Comparison of ENCODE assay signal across 12 cellular contexts in the genomic region with DNA sequence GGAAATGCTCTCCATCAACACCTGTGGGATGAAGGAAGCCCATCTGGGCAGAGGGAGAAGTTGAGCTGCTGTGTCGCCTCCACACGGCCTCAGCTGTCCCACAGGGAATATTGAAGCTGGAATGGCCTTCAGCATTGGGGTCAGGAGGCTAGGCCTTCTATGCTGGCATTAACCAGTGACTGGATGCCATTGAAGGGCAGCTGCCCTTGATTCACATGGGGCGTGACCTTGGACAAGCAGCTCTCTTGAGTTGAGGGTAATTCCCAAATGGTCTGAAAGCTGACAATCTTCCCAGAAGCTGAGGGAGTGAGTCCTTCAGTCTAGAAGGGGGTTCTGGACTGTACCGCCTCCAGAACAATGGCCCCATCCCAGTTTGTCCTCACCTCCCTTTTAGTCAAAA. TPM values are rescaled to one million over a fixed set of nuclear protein-coding genes. Genes with fewer than 3 reads are reported as not detected.
A peak's percentile ranks its signal among the peaks of the same experiment; 100 is the strongest.
DNase-seq lines count a peak whose midpoint lies in the region; ATAC-seq, FAIRE-seq and TF ChIP-seq lines count a peak whose summit lies in the region.
"Had no signal": no experiment of that assay in that cellular context is flagged by ENCODE, and none has a peak within 500 bp of the region (broad histone marks: within the 10 kb centered on the region; RNA-seq: fewer than 3 reads in every experiment).

No MANE protein-coding gene starts in this region.

- intact Hi-C loops in K562 (cut with micrococcal nuclease) (no loop called here), vagina (cut with DNase I) (loop anchor here (5.0 kb wide), 1 partner anchor 33 kb away; no protein-coding TSS in a partner anchor)

- FAIRE-seq in K562 (lab: Jason Lieb, UNC) = no peak
- FAIRE-seq: HTR-8/SVneo had no signal

- H3K9me3 Mint-ChIP-seq in stimulated activated naive CD8-positive, alpha-beta T cell treated with anti-CD3 and anti-CD28 coated beads, Interleukin-15, Interleukin-2, amounts not matched to agents 100 ng/mL and 50 ng/mL, for 24 hours = no peaks in the 10 kb centered on the region
- H3K9me3 Mint-ChIP-seq in naive B cell = no peaks in the 10 kb centered on the region

- TF ChIP-seq POLR2A in K562 (conservative IDR thresholded peaks at IDR 0.05) = no peak
- no peak for TF ChIP-seq POLR2A in vagina (IDR thresholded peaks at IDR 0.05)

- H3K4me1 Mint-ChIP-seq in stimulated activated naive CD8-positive, alpha-beta T cell treated with anti-CD3 and anti-CD28 coated beads, Interleukin-15, Interleukin-2, amounts not matched to agents 100 ng/mL and 50 ng/mL, for 24 hours (ENCODE audit: low read depth) = peaks cover 60% of the 10 kb centered on the region
- H3K4me1 Mint-ChIP-seq in naive B cell = peaks cover 37 to 67% (median 50%) of the 10 kb centered on the region in 3 donors

- in situ Hi-C loops in K562 (cut with MboI) = no loop called here

- peaks cover 22 to 52% of the 10 kb centered on the region in 2 experiments for H3K4me1 ChIP-seq in K562 (replicated peaks in 1 of 2; ENCODE audit: control insufficient read depth in 2 of 2, insufficient read depth in 2 of 2, low read length in 2 of 2)
- H3K4me1 ChIP-seq in vagina = peaks cover 87% of the 10 kb centered on the region
- peaks cover 20% of the 10 kb centered on the region for H3K4me1 ChIP-seq in SJCRH30

- no peaks in the 10 kb centered on the region for H4K20me1 ChIP-seq in K562 (replicated peaks; ENCODE audit: control insufficient read depth, insufficient read depth, low read length)

- H3K4me3 Mint-ChIP-seq in stimulated activated naive CD8-positive, alpha-beta T cell treated with anti-CD3 and anti-CD28 coated beads, Interleukin-15, Interleukin-2, amounts not matched to agents 100 ng/mL and 50 ng/mL, for 24 hours = peak overlapping the region; percentile 91
- peak overlapping the region in 7 of 8 donors; percentile 95 to 97 (median 96) for H3K4me3 Mint-ChIP-seq in naive B cell

- TF ChIP-seq CTCF in K562 (IDR thresholded peaks at IDR 0.05 in 2 of 3, conservative IDR thresholded peaks at IDR 0.05 in 1 of 3; ENCODE audit: insufficient read depth in 2 of 3, low read depth in 1 of 3, low read length in 3 of 3) (no peak), vagina (IDR thresholded peaks at IDR 0.05) (no peak)

- H3K9me3 ChIP-seq in K562 (replicated peaks; ENCODE audit: control insufficient read depth, insufficient read depth, low read depth, low read length) (no peaks in the 10 kb centered on the region), vagina (no peaks in the 10 kb centered on the region), SJCRH30 (replicated peaks) (no peaks in the 10 kb centered on the region)

- CTCF ChIA-PET in K562 (lab: Yijun Ruan, JAX; ENCODE audit: low intra/inter-chr PET ratio) = no interaction called here

- H3K27me3 ChIP-seq in K562 (ENCODE audit: control insufficient read depth in 2 of 2, insufficient read depth in 2 of 2, low read length in 2 of 2) (no peaks in the 10 kb centered on the region), vagina (no peaks in the 10 kb centered on the region), SJCRH30 (no peaks in the 10 kb centered on the region)

- DNase-seq in stimulated activated naive CD8-positive, alpha-beta T cell treated with anti-CD3 and anti-CD28 coated beads, Interleukin-15, Interleukin-2, amounts not matched to agents 100 U/mL and 50 U/mL, for 24 hours = no peak
- no peak for DNase-seq in K562 (ENCODE audit: extremely low read depth in 1 of 4, low spot score in 3 of 4)
- DNase-seq in naive B cell = no peak
- DNase-seq in vagina (ENCODE audit: extremely low spot score in 2 of 2) = no peak
- no peak for DNase-seq in SJCRH30
- DNase-seq: activated effector memory CD4-positive, alpha-beta T cell treated with anti-CD3 and anti-CD28 coated beads, Interleukin-2, amount 50 U/mL, for 16 hours; DMS79 treated with DMSO at 0.1 percent for 48 hours; stimulated activated CD4-positive, alpha-beta T cell treated with anti-CD3 and anti-CD28 coated beads, Interleukin-2, amount 100 ng/mL, for 48 hours had no signal

- H3K9me1 ChIP-seq in K562 (ENCODE audit: control insufficient read depth, insufficient read depth, low read length) = no peaks in the 10 kb centered on the region

- H3K36me3 ChIP-seq in K562 (ENCODE audit: control insufficient read depth, insufficient read depth, low read length) (no peaks in the 10 kb centered on the region), vagina (peaks cover 0 to 29% of the 10 kb centered on the region in 2 donors), SJCRH30 (peaks cover 15% of the 10 kb centered on the region)

- no peaks in the 10 kb centered on the region for H3K79me2 ChIP-seq in K562 (ENCODE audit: control insufficient read depth, insufficient read depth, low read length)

- H3K9ac ChIP-seq in K562 (ENCODE audit: insufficient read depth in 1 of 2, low read depth in 2 of 2, low read length in 2 of 2) = peak overlapping the region; percentile 69 to 85; a peak in 2 of 4 replicates

- H3K27me3 Mint-ChIP-seq in stimulated activated naive CD8-positive, alpha-beta T cell treated with anti-CD3 and anti-CD28 coated beads, Interleukin-15, Interleukin-2, amounts not matched to agents 100 ng/mL and 50 ng/mL, for 24 hours = no peaks in the 10 kb centered on the region
- no peaks in the 10 kb centered on the region for H3K27me3 Mint-ChIP-seq in naive B cell

- no peak overlapping the region for H3K4me3 ChIP-seq in K562
- H3K4me3 ChIP-seq in vagina = peak overlapping the region in 1 of 2 donors; percentile 52
- H3K4me3 ChIP-seq in SJCRH30 = no peak overlapping the region

- H3K36me3 Mint-ChIP-seq in stimulated activated naive CD8-positive, alpha-beta T cell treated with anti-CD3 and anti-CD28 coated beads, Interleukin-15, Interleukin-2, amounts not matched to agents 100 ng/mL and 50 ng/mL, for 24 hours (ENCODE audit: low read depth) = peaks cover 37% of the 10 kb centered on the region
- H3K36me3 Mint-ChIP-seq in naive B cell = peaks cover 0 to 6% of the 10 kb centered on the region in 2 donors

- TF ChIP-seq RAD21 in K562 (CRISPR knock-in tag; conservative IDR thresholded peaks at IDR 0.05 in 1 of 2, IDR thresholded peaks at IDR 0.05 in 1 of 2) = no peak

- H3K27ac ChIP-seq in K562 (ENCODE audit: extremely low read depth, low read depth, low read length) (peak overlapping the region; percentile 77; the same call in 2 of the 3 replicates), vagina (peak overlapping the region; percentile 92), SJCRH30 (no peak overlapping the region; the same call in 1 of the 2 replicates)

- no peak for TF ChIP-seq EP300 in K562 (IDR thresholded peaks at IDR 0.05; ENCODE audit: low read length)

- WGBS in K562 (ENCODE audit: insufficient coverage, low coverage, missing lambda C conversion rate) = 85% methylated on average over 4 of the region's 4 CpGs

- H3K4me2 ChIP-seq in K562 (ENCODE audit: insufficient read depth, low read length) = peak overlapping the region; percentile 78

- peak overlapping the region; percentile 80; the same call in 1 of the 2 replicates for H2AFZ ChIP-seq in K562 (ENCODE audit: low read depth, low read length)

- ATAC-seq in stimulated activated naive CD8-positive, alpha-beta T cell treated with anti-CD3 and anti-CD28 coated beads, Interleukin-15, Interleukin-2, amounts not matched to agents 100 U/mL and 50 U/mL, for 24 hours = no peak
- no peak for ATAC-seq in K562
- ATAC-seq in naive B cell (ENCODE audit: low read depth in 2 of 2) = no peak
- ATAC-seq in HG03045 (IDR thresholded peaks at IDR 0.05; ENCODE audit: unreplicated experiment) = no peak
- no peak for ATAC-seq in GM21381 (IDR thresholded peaks at IDR 0.05; ENCODE audit: unreplicated experiment)

- BruUV-seq in K562 (replicated peaks; lab: Mats Ljungman, UMichigan) = no TSS peak

- POLR2A ChIA-PET in K562 (lab: Yijun Ruan, JAX) = no interaction called here

- H3K27ac Mint-ChIP-seq in stimulated activated naive CD8-positive, alpha-beta T cell treated with anti-CD3 and anti-CD28 coated beads, Interleukin-15, Interleukin-2, amounts not matched to agents 100 ng/mL and 50 ng/mL, for 24 hours = peak overlapping the region; percentile 93
- peak overlapping the region in 5 of 6 donors; percentile 93 to 100 (median 99) for H3K27ac Mint-ChIP-seq in naive B cell

RNA-seq across cellular contexts. Expression of a gene that starts 6.7 kb away (rescaled TPM):
- total RNA-seq in K562 (2011; cell fraction: chromatin; rRNA removed; ENCODE audit: low replicate concordance) = 3.7 and 11.5 TPM in 2 replicates
- total RNA-seq in K562 (2011; cell fraction: nucleolus; rRNA removed) = 6.4 and 6.8 TPM in 2 replicates
- total RNA-seq in K562 (2011; cell fraction: nucleoplasm; rRNA removed) = 2.5 and 7.1 TPM in 2 replicates
- total RNA-seq in K562 (2014; rRNA removed) = 1.1 TPM in 2 replicates
- 0.07 TPM in 1 of 2 replicates, not detected in the other for total RNA-seq in K562 (2014; rRNA removed; fragmentation: Illumina TruSeq; extraction: Trizol)
- total RNA-seq in K562 (2015; rRNA removed; fragmentation: Illumina TruSeq; extraction: Trizol) = 0.33 and 0.72 TPM in 2 replicates
- total RNA-seq in K562 (2021) = 1.9 and 2.4 TPM in 2 replicates
- polyA plus RNA-seq in K562 (2011; rRNA removed) = 0.28 and 1.2 TPM in 2 replicates
- 0.43 and 2.4 TPM in 2 replicates for polyA plus RNA-seq in K562 (2011; cell fraction: cytosol; rRNA removed)
- polyA plus RNA-seq in K562 (2011; cell fraction: nucleus; rRNA removed) = 5.5 and 6.5 TPM in 2 replicates
- polyA plus RNA-seq in K562 (2012) = 2.5 and 9.1 TPM in 2 replicates
- 0.67 and 0.93 TPM in 2 replicates for polyA plus RNA-seq in K562 (2014; fragmentation: Illumina TruSeq; extraction: Trizol)
- polyA plus RNA-seq in K562 (2014; fragmentation: Nextera tagmentation; extraction: Ambion mirVana) = under 1 TPM in 1 of 2 experiments, not detected in 1; 0.03 TPM
- 0.97 and 2.4 TPM in 2 replicates for polyA plus RNA-seq in K562 (2014; rRNA removed)
- polyA minus RNA-seq in K562 (2011; rRNA and poly(A)+ RNA removed) = 0.21 TPM in 1 of 2 replicates, not detected in the other
- 2.5 TPM in 2 replicates for polyA minus RNA-seq in K562 (2011; cell fraction: cytosol; rRNA and poly(A)+ RNA removed)
- 0.78 and 2.3 TPM in 2 replicates for polyA minus RNA-seq in K562 (2011; cell fraction: nucleus; rRNA and poly(A)+ RNA removed)
- polyA plus RNA-seq in naive B cell (ENCODE audit: low read depth in 6 of 6) = 10 to 100 TPM in 5 of 6 donors, 1 to 10 TPM in 1; 8.2 to 17.4 (median 14.1) TPM
- 86.9 TPM for total RNA-seq in vagina
- 7.3 and 10.0 TPM in 2 replicates for total RNA-seq in SJCRH30 (2014; rRNA removed; shearing (Covaris generic))

RNA-seq across cellular contexts. Expression of a gene that starts 22.5 kb away (rescaled TPM):
- total RNA-seq in K562 (2011; cell fraction: chromatin; rRNA removed; ENCODE audit: low replicate concordance) = not detected in 2 replicates
- total RNA-seq in K562 (2011; cell fraction: nucleolus; rRNA removed) = not detected in 2 replicates
- not detected in 2 replicates for total RNA-seq in K562 (2011; cell fraction: nucleoplasm; rRNA removed)
- total RNA-seq in K562 (2014; rRNA removed) (0.09 TPM in 1 of 2 replicates, not detected in the other), K562 (2014; rRNA removed; fragmentation: Illumina TruSeq; extraction: Trizol) (not detected in 2 replicates), K562 (2015; rRNA removed; fragmentation: Illumina TruSeq; extraction: Trizol) (not detected in 2 replicates), K562 (2021) (not detected in 2 replicates), vagina (42.2 TPM)
- polyA plus RNA-seq in K562 (2011; rRNA removed) (not detected in 2 replicates), K562 (2014; fragmentation: Illumina TruSeq; extraction: Trizol) (not detected in 2 replicates), K562 (2014; fragmentation: Nextera tagmentation; extraction: Ambion mirVana) (not detected), K562 (2014; rRNA removed) (not detected in 2 replicates), naive B cell (ENCODE audit: low read depth in 6 of 6) (not detected)
- not detected in 2 replicates for polyA plus RNA-seq in K562 (2011; cell fraction: cytosol; rRNA removed)
- not detected in 2 replicates for polyA plus RNA-seq in K562 (2011; cell fraction: nucleus; rRNA removed)
- polyA plus RNA-seq in K562 (2012) = not detected in 2 replicates
- polyA minus RNA-seq in K562 (2011; rRNA and poly(A)+ RNA removed) = not detected in 2 replicates
- polyA minus RNA-seq in K562 (2011; cell fraction: cytosol; rRNA and poly(A)+ RNA removed) = not detected in 2 replicates
- not detected in 2 replicates for polyA minus RNA-seq in K562 (2011; cell fraction: nucleus; rRNA and poly(A)+ RNA removed)
- total RNA-seq in SJCRH30 (2014; rRNA removed; shearing (Covaris generic)) = not detected in 2 replicates

RNA-seq across cellular contexts. Expression of a gene that starts 53.7 kb away (rescaled TPM):
- total RNA-seq in K562 (2011; cell fraction: chromatin; rRNA removed; ENCODE audit: low replicate concordance) = 3.4 and 9.2 TPM in 2 replicates
- total RNA-seq in K562 (2011; cell fraction: nucleolus; rRNA removed) = 3.7 and 5.5 TPM in 2 replicates
- total RNA-seq in K562 (2011; cell fraction: nucleoplasm; rRNA removed) = 3.0 and 4.9 TPM in 2 replicates
- total RNA-seq in K562 (2014; rRNA removed) = 0.14 and 0.41 TPM in 2 replicates
- 0.06 and 0.07 TPM in 2 replicates for total RNA-seq in K562 (2014; rRNA removed; fragmentation: Illumina TruSeq; extraction: Trizol)
- total RNA-seq in K562 (2015; rRNA removed; fragmentation: Illumina TruSeq; extraction: Trizol) = 0.33 and 0.38 TPM in 2 replicates
- 1.3 and 1.9 TPM in 2 replicates for total RNA-seq in K562 (2021)
- 0.18 and 1.5 TPM in 2 replicates for polyA plus RNA-seq in K562 (2011; rRNA removed)
- 0.31 and 0.64 TPM in 2 replicates for polyA plus RNA-seq in K562 (2011; cell fraction: cytosol; rRNA removed)
- 4.7 and 6.3 TPM in 2 replicates for polyA plus RNA-seq in K562 (2011; cell fraction: nucleus; rRNA removed)
- 1.6 and 3.8 TPM in 2 replicates for polyA plus RNA-seq in K562 (2012)
- 0.45 and 0.47 TPM in 2 replicates for polyA plus RNA-seq in K562 (2014; fragmentation: Illumina TruSeq; extraction: Trizol)
- not detected for polyA plus RNA-seq in K562 (2014; fragmentation: Nextera tagmentation; extraction: Ambion mirVana)
- polyA plus RNA-seq in K562 (2014; rRNA removed) = 0.76 and 1.1 TPM in 2 replicates
- 0.56 and 0.72 TPM in 2 replicates for polyA minus RNA-seq in K562 (2011; rRNA and poly(A)+ RNA removed)
- polyA minus RNA-seq in K562 (2011; cell fraction: cytosol; rRNA and poly(A)+ RNA removed) = 2.5 and 2.6 TPM in 2 replicates
- polyA minus RNA-seq in K562 (2011; cell fraction: nucleus; rRNA and poly(A)+ RNA removed) = 0.94 and 1.2 TPM in 2 replicates
- polyA plus RNA-seq in naive B cell (ENCODE audit: low read depth in 6 of 6) = not detected
- 57.2 TPM for total RNA-seq in vagina
- 15.5 and 15.9 TPM in 2 replicates for total RNA-seq in SJCRH30 (2014; rRNA removed; shearing (Covaris generic))

RNA-seq across cellular contexts. Expression of a gene that starts 56.3 kb away (rescaled TPM):
- total RNA-seq in K562 (2011; cell fraction: chromatin; rRNA removed; ENCODE audit: low replicate concordance) = not detected in 2 replicates
- not detected in 2 replicates for total RNA-seq in K562 (2011; cell fraction: nucleolus; rRNA removed)
- total RNA-seq in K562 (2011; cell fraction: nucleoplasm; rRNA removed) = not detected in 2 replicates
- total RNA-seq in K562 (2014; rRNA removed) (not detected in 2 replicates), K562 (2014; rRNA removed; fragmentation: Illumina TruSeq; extraction: Trizol) (not detected in 2 replicates), K562 (2015; rRNA removed; fragmentation: Illumina TruSeq; extraction: Trizol) (not detected in 2 replicates), K562 (2021) (not detected in 2 replicates), vagina (not detected)
- polyA plus RNA-seq in K562 (2011; rRNA removed) (not detected in 2 replicates), K562 (2014; fragmentation: Illumina TruSeq; extraction: Trizol) (not detected in 2 replicates), K562 (2014; fragmentation: Nextera tagmentation; extraction: Ambion mirVana) (not detected), K562 (2014; rRNA removed) (not detected in 2 replicates), naive B cell (ENCODE audit: low read depth in 6 of 6) (not detected)
- polyA plus RNA-seq in K562 (2011; cell fraction: cytosol; rRNA removed) = not detected in 2 replicates
- polyA plus RNA-seq in K562 (2011; cell fraction: nucleus; rRNA removed) = not detected in 2 replicates
- not detected in 2 replicates for polyA plus RNA-seq in K562 (2012)
- polyA minus RNA-seq in K562 (2011; rRNA and poly(A)+ RNA removed) = not detected in 2 replicates
- not detected in 2 replicates for polyA minus RNA-seq in K562 (2011; cell fraction: cytosol; rRNA and poly(A)+ RNA removed)
- not detected in 2 replicates for polyA minus RNA-seq in K562 (2011; cell fraction: nucleus; rRNA and poly(A)+ RNA removed)
- 0.18 and 0.73 TPM in 2 replicates for total RNA-seq in SJCRH30 (2014; rRNA removed; shearing (Covaris generic))

Comparison
In these comparisons a context has a peak if more than half of its experiments do, and no peak if none do; other contexts are left out.
1. RNA of a gene that starts 22.5 kb away (total RNA-seq): 42.2 TPM in vagina (single experiment); 0.09 TPM in K562 and not detected in SJCRH30; every median in the first group is over 10 times any median in the second.